ENCODE assay signal across 8 cellular contexts in genomic region chr17:72465191-72466024, GRCh38.
A peak's percentile ranks its signal among the peaks of the same experiment; 100 is the strongest.
DNase-seq lines count a peak whose midpoint lies in the region; ATAC-seq, FAIRE-seq and TF ChIP-seq lines count a peak whose summit lies in the region.

No MANE protein-coding gene starts in this region.

- peak; percentile 57 for DNase-seq in GM10266 (ENCODE audit: extremely low spot score)
- peak; percentile 99 for DNase-seq in RPMI7951 (ENCODE audit: low read depth)
- DNase-seq in kidney, result peak; percentile 86
- DNase-seq in T-helper 2 cell, result no peak
- no peak for DNase-seq in D721Med (ENCODE audit: insufficient read length, low spot score)
- DNase-seq in NCI-H2029 (lab: John Stamatoyannopoulos, UW), result no peak
- no peak for DNase-seq in MV-4-11 (lab: John Stamatoyannopoulos, UW)

- H3K4me3 ChIP-seq in kidney (ENCODE audit: low read length in 2 of 2), result no peak overlapping the region

- FAIRE-seq in kidney (lab: Jason Lieb, UNC), result no peak
- FAIRE-seq in D721Med (lab: Jason Lieb, UNC), result no peak

- no peaks in the 10 kb centered on the region for H3K36me3 ChIP-seq in kidney (ENCODE audit: control insufficient read depth in 1 of 2, insufficient read depth in 2 of 2, low read length in 2 of 2)

- H3K9me3 ChIP-seq in kidney (ENCODE audit: control insufficient read depth in 1 of 2, low read length in 2 of 2), result no peaks in the 10 kb centered on the region

- H3K4me1 ChIP-seq in kidney (ENCODE audit: control insufficient read depth in 1 of 2, insufficient read depth in 1 of 2, low read depth in 1 of 2, low read length in 2 of 2), result no peaks in the 10 kb centered on the region

- no peak overlapping the region for H3K27ac ChIP-seq in kidney (ENCODE audit: low read depth in 2 of 2, low read length in 2 of 2)

- intact Hi-C loops in kidney (cut with DNase I), result no loop called here

- ATAC-seq in HG02885 (IDR thresholded peaks at IDR 0.05; ENCODE audit: poor library complexity, unreplicated experiment), result peak; percentile 44

- TF ChIP-seq CTCF in GM10266 (IDR thresholded peaks at IDR 0.05; ENCODE audit: control insufficient read depth, insufficient read depth, low read depth, missing control alignments) (no peak), kidney (IDR thresholded peaks at IDR 0.05; ENCODE audit: borderline replicate concordance, extremely low read depth, insufficient read depth) (no peak), D721Med (IDR thresholded peaks at IDR 0.05; ENCODE audit: insufficient read depth, missing control alignments) (no peak)

- no peak overlapping the region for H3K9ac ChIP-seq in kidney (ENCODE audit: low read length in 2 of 2)

Comparison
In these comparisons a context has a peak if more than half of its experiments do, and no peak if none do; other contexts are left out.
1. DNase-seq: peak in GM10266 (single experiment), RPMI7951 (single experiment) and kidney (single experiment); none in T-helper 2 cell (0 of 5), D721Med (single experiment), NCI-H2029 (single experiment) and MV-4-11 (single experiment).